In the genomic region with DNA sequence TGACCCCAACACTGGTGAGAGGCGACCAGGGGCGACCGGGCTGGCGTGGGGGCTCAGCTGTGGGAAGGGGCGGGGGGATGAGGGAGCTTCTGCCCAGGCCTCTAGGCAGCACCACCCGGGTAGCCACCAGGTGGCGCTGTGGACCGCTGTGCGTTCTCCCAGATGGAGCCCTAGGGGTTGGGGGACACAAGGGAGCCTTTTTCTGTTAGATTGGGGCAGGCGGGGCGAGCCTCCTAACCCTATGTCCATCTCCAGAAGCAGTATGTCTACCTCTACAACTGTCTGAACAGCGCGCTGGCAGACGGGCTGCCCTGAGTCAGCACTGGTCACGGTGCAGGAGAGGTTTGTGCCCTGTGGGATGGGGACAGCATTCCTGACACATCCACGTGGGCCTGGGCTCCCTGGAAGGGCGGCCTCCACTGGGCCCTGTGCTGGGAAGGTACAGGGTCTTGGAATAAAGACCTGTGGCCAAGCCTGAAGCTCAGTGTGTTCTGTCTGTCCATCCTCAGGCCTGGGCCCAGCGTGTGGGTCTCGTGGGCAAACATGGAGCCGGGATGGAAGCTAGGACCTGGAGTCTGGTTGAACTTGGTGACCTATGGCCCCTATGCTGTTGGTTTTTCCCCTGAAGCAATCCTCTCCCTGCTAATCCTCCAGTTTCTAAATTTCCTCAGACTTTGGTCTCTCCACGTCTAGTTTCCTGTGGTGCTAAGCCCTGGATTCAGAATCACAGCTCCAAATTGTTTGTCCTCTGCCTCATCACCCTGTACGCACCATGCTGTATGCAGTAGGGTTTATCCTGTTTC, we compare ENCODE assay signal across 1 cellular context.
TF ChIP-seq lines count a peak whose summit lies in the region.

No MANE protein-coding gene starts in this region.

TF ChIP-seq in IMR-90, 13 proteins besides CTCF, POLR2A, EP300 and RAD21:
- TF ChIP-seq, protein P1, sequence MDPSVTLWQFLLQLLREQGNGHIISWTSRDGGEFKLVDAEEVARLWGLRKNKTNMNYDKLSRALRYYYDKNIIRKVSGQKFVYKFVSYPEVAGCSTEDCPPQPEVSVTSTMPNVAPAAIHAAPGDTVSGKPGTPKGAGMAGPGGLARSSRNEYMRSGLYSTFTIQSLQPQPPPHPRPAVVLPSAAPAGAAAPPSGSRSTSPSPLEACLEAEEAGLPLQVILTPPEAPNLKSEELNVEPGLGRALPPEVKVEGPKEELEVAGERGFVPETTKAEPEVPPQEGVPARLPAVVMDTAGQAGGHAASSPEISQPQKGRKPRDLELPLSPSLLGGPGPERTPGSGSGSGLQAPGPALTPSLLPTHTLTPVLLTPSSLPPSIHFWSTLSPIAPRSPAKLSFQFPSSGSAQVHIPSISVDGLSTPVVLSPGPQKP (IDR thresholded peaks at IDR 0.05; ENCODE audit: borderline replicate concordance, low read depth, low read length) = no peak
- TF ChIP-seq MAZ (IDR thresholded peaks at IDR 0.05; ENCODE audit: borderline replicate concordance, low read depth, low read length) (peak; percentile 58; the same call in 1 of the 2 replicates), SMC3 (IDR thresholded peaks at IDR 0.05; ENCODE audit: low read depth, low read length) (peak; percentile 67)
